ENCODE assay signal across 8 cellular contexts in genomic region chr11:120182790-120183491, GRCh38. TPM values are rescaled to one million over a fixed set of nuclear protein-coding genes. Genes with fewer than 3 reads are reported as not detected.
A peak's percentile ranks its signal among the peaks of the same experiment; 100 is the strongest.
DNase-seq lines count a peak whose midpoint lies in the region; TF ChIP-seq lines count a peak whose summit lies in the region.

No MANE protein-coding gene starts in this region.

- DNase-seq in DMS53 (lab: John Stamatoyannopoulos, UW) (peak; percentile 80), cerebellar cortex (ENCODE audit: low spot score) (peak; percentile 28), mucosa of gallbladder (ENCODE audit: low spot score) (peak; percentile 29), NOMO-1 treated with dmso at 0.1 percent for 144 hours (lab: John Stamatoyannopoulos, UW; ENCODE audit: unreplicated experiment) (no peak), GM19240 (ENCODE audit: insufficient read length, low spot score) (no peak), cortex of kidney (lab: John Stamatoyannopoulos, UW) (no peak)
- DNase-seq in activated naive CD8-positive, alpha-beta T cell treated with anti-CD3 and anti-CD28 coated beads for 36 hours, result no peak

- no peaks in the 10 kb centered on the region for H3K9me2 ChIP-seq in Loucy (replicated peaks; ENCODE audit: low read depth, low read length)

- no peaks in the 10 kb centered on the region for H3K4me1 ChIP-seq in Loucy (ENCODE audit: insufficient read depth, low read length, poor library complexity, severe bottlenecking)

- H3K36me3 Mint-ChIP-seq in activated naive CD8-positive, alpha-beta T cell treated with anti-CD3 and anti-CD28 coated beads for 36 hours, result no peaks in the 10 kb centered on the region

- peaks cover 5% of the 10 kb centered on the region for H3K4me1 Mint-ChIP-seq in activated naive CD8-positive, alpha-beta T cell treated with anti-CD3 and anti-CD28 coated beads for 36 hours

- peaks cover 7% of the 10 kb centered on the region for H3K27me3 Mint-ChIP-seq in activated naive CD8-positive, alpha-beta T cell treated with anti-CD3 and anti-CD28 coated beads for 36 hours

- no peak overlapping the region for H2AFZ ChIP-seq in Loucy (ENCODE audit: low read length)

- no peak overlapping the region for H3K4me2 ChIP-seq in Loucy (ENCODE audit: low read depth, low read length, poor library complexity, severe bottlenecking)

- H3F3A ChIP-seq in Loucy (ENCODE audit: low read depth), result no peaks in the 10 kb centered on the region

- no peak overlapping the region for H3K27ac Mint-ChIP-seq in activated naive CD8-positive, alpha-beta T cell treated with anti-CD3 and anti-CD28 coated beads for 36 hours

- peak; percentile 48 for TF ChIP-seq CTCF in Loucy (conservative IDR thresholded peaks at IDR 0.05; ENCODE audit: low read length)

- H3K4me3 ChIP-seq in Loucy (ENCODE audit: low read length, poor library complexity, severe bottlenecking), result no peak overlapping the region

- H3K79me2 ChIP-seq in Loucy (ENCODE audit: insufficient read depth, low read length), result no peaks in the 10 kb centered on the region

- no peaks in the 10 kb centered on the region for H3K27me3 ChIP-seq in Loucy (ENCODE audit: insufficient read depth, low read length, poor library complexity, severe bottlenecking)

- no peaks in the 10 kb centered on the region for H3K36me3 ChIP-seq in Loucy (ENCODE audit: insufficient read depth, low read length)

- H3K9me3 ChIP-seq in Loucy (ENCODE audit: insufficient read depth, low read depth, low read length), result no peaks in the 10 kb centered on the region

- H3K9ac ChIP-seq in Loucy (ENCODE audit: low read depth, low read length, poor library complexity, severe bottlenecking), result no peak overlapping the region

- no peaks in the 10 kb centered on the region for H3K9me3 Mint-ChIP-seq in activated naive CD8-positive, alpha-beta T cell treated with anti-CD3 and anti-CD28 coated beads for 36 hours

- no peak overlapping the region for H3K4me3 Mint-ChIP-seq in activated naive CD8-positive, alpha-beta T cell treated with anti-CD3 and anti-CD28 coated beads for 36 hours

- no peaks in the 10 kb centered on the region for H4K20me1 ChIP-seq in Loucy (ENCODE audit: insufficient read depth, low read length, poor library complexity, severe bottlenecking)

RNA-seq across cellular contexts. Expression of gene OAF, which starts 27.9 kb away (rescaled TPM):
- total RNA-seq in mucosa of gallbladder, result 123 TPM
- total RNA-seq in activated naive CD8-positive, alpha-beta T cell treated with anti-CD3 and anti-CD28 coated beads for 36 hours, result 1 to 10 TPM; 3.0 to 3.6 TPM

RNA-seq across cellular contexts. Expression of gene TRIM29, which starts 45.0 kb away (rescaled TPM):
- 13.5 TPM for total RNA-seq in mucosa of gallbladder
- total RNA-seq in activated naive CD8-positive, alpha-beta T cell treated with anti-CD3 and anti-CD28 coated beads for 36 hours, result not detected

RNA-seq across cellular contexts. Expression of gene POU2F3, which starts 57.0 kb away (rescaled TPM):
- total RNA-seq in mucosa of gallbladder, result 6.5 TPM
- total RNA-seq in activated naive CD8-positive, alpha-beta T cell treated with anti-CD3 and anti-CD28 coated beads for 36 hours, result not detected

Comparison
In these comparisons a context has a peak if more than half of its experiments do, and no peak if none do; other contexts are left out.
1. DNase-seq: peak in DMS53 (single experiment), cerebellar cortex (single experiment) and mucosa of gallbladder (single experiment); none in NOMO-1 treated with dmso at 0.1 percent for 144 hours (single experiment), activated naive CD8-positive, alpha-beta T cell treated with anti-CD3 and anti-CD28 coated beads for 36 hours (single experiment), GM19240 (single experiment) and cortex of kidney (single experiment).
2. RNA of gene OAF, which starts 27.9 kb away (total RNA-seq): 123 TPM in mucosa of gallbladder (single experiment); 3.0 to 3.6 TPM in activated naive CD8-positive, alpha-beta T cell treated with anti-CD3 and anti-CD28 coated beads for 36 hours; every median in the first group is over 10 times any median in the second.
3. RNA of gene TRIM29, which starts 45.0 kb away (total RNA-seq): 13.5 TPM in mucosa of gallbladder (single experiment); not detected in activated naive CD8-positive, alpha-beta T cell treated with anti-CD3 and anti-CD28 coated beads for 36 hours; every median in the first group is over 10 times any median in the second.